15 cellular contexts compared by ENCODE assay signal in genomic region chr11:134398644-134399292, GRCh38.
A peak's percentile ranks its signal among the peaks of the same experiment; 100 is the strongest.
DNase-seq lines count a peak whose midpoint lies in the region.
"Had no signal": no experiment of that assay in that cellular context is flagged by ENCODE, and none has a peak within 500 bp of the region (broad histone marks: within the 10 kb centered on the region; RNA-seq: fewer than 3 reads in every experiment).

No MANE protein-coding gene starts in this region.

- peak; percentile 13 for DNase-seq in NCI-H1092 treated with DMSO at 0.1 percent for 48 hours (lab: John Stamatoyannopoulos, UW)
- DNase-seq in NCI-H1092 (lab: John Stamatoyannopoulos, UW): no peak
- peak; percentile 36 for DNase-seq in medulla oblongata (ENCODE audit: extremely low spot score)
- DNase-seq in superior temporal gyrus (ENCODE audit: extremely low spot score): peak; percentile 62
- no peak for DNase-seq in NCI-H2171 (lab: John Stamatoyannopoulos, UW)
- no peak for DNase-seq in DMS79 (lab: John Stamatoyannopoulos, UW)
- DNase-seq in DMS79 treated with DMSO at 0.1 percent for 48 hours (lab: John Stamatoyannopoulos, UW): no peak
- DNase-seq: Caco-2, DMS53, NCI-H446, Peyer's patch, Right ventricle myocardium superior had no signal

- H3K27ac ChIP-seq in cingulate gyrus (ENCODE audit: low read depth, low read length): peak overlapping the region; percentile 95
- H3K27ac ChIP-seq: 22Rv1, HL-60, Peyer's patch had no signal

Comparison
In these comparisons a context has a peak if more than half of its experiments do, and no peak if none do; other contexts are left out.
1. DNase-seq: peak in NCI-H1092 treated with DMSO at 0.1 percent for 48 hours (single experiment), medulla oblongata (single experiment) and superior temporal gyrus (single experiment); none in NCI-H1092 (single experiment), NCI-H2171 (single experiment), DMS79 (single experiment) and DMS79 treated with DMSO at 0.1 percent for 48 hours (single experiment).